ENCODE assay signal across 21 cellular contexts in genomic region chr22:36911887-36912661, GRCh38. TPM values are rescaled to one million over a fixed set of nuclear protein-coding genes. Genes with fewer than 3 reads are reported as not detected.
DNase-seq lines count a peak whose midpoint lies in the region; ATAC-seq, FAIRE-seq and TF ChIP-seq lines count a peak whose summit lies in the region.
"Had no signal": no experiment of that assay in that cellular context is flagged by ENCODE, and none has a peak within 500 bp of the region (broad histone marks: within the 10 kb centered on the region; RNA-seq: fewer than 3 reads in every experiment).

No MANE protein-coding gene starts in this region.

- FAIRE-seq in GM12891 (lab: Jason Lieb, UNC): no peak
- FAIRE-seq: A204.1, TTC549 had no signal

- H3K36me3 ChIP-seq in HUES48 (ENCODE audit: control insufficient read depth, insufficient read depth, low read length) (no peaks in the 10 kb centered on the region), neuronal stem cell (replicated peaks in 1 of 2; ENCODE audit: control insufficient read depth in 2 of 2, insufficient read depth in 2 of 2, low read length in 2 of 2) (no peaks in the 10 kb centered on the region)
- H3K36me3 ChIP-seq: thyroid gland had no signal

- no peak for TF ChIP-seq CTCF in AG04449 (IDR thresholded peaks at IDR 0.05; ENCODE audit: insufficient read depth, low read length, missing control alignments)
- TF ChIP-seq CTCF in fibroblast of pulmonary artery (IDR thresholded peaks at IDR 0.05; ENCODE audit: low read length, missing control alignments): no peak

- POLR2A ChIA-PET in AG04449 (lab: Yijun Ruan, JAX): no interaction called here

- H3K9ac ChIP-seq in HUES48 (ENCODE audit: low read depth, low read length) (no peak overlapping the region), neuronal stem cell (ENCODE audit: low read depth, low read length, poor library complexity) (no peak overlapping the region)

- ATAC-seq in GM21717 (IDR thresholded peaks at IDR 0.05; ENCODE audit: unreplicated experiment) (no peak), GM18520 (IDR thresholded peaks at IDR 0.05; ENCODE audit: unreplicated experiment) (no peak)
- ATAC-seq: activated T-cell treated with anti-CD3 and anti-CD28 coated beads, Interleukin-2, amount 50 U/mL, for 72 hours; Panc1 had no signal

- no peak overlapping the region for H3K4me2 ChIP-seq in neuronal stem cell (ENCODE audit: insufficient read depth, low read length, poor library complexity, severe bottlenecking)
- H3K4me2 ChIP-seq: hepatocyte had no signal

- CTCF ChIA-PET in AG04449 (lab: Yijun Ruan, JAX): no interaction called here

- H4K91ac ChIP-seq in neuronal stem cell (ENCODE audit: low read depth, low read length, poor library complexity): no peak overlapping the region

- no peak for TF ChIP-seq POLR2A in GM12891 (IDR thresholded peaks at IDR 0.05; ENCODE audit: low read depth, low read length)

- H2BK5ac ChIP-seq in neuronal stem cell (ENCODE audit: low read length): no peak overlapping the region

- H3K27me3 ChIP-seq in HUES48 (ENCODE audit: control insufficient read depth, insufficient read depth, low read length) (peaks cover 68% of the 10 kb centered on the region), neuronal stem cell (ENCODE audit: control insufficient read depth in 3 of 3, insufficient read depth in 3 of 3, low read depth in 1 of 3, low read length in 3 of 3) (peaks cover 0 to 36% (median 0%) of the 10 kb centered on the region in 3 experiments)
- H3K27me3 ChIP-seq: thyroid gland had no signal

- H2AK5ac ChIP-seq in neuronal stem cell (ENCODE audit: low read depth, low read length): no peak overlapping the region

- no peak overlapping the region for H2BK12ac ChIP-seq in neuronal stem cell (ENCODE audit: low read length)

- H3K27ac ChIP-seq in HUES48 (ENCODE audit: low read depth, low read length) (peak overlapping the region; percentile 74), neuronal stem cell (replicated peaks; ENCODE audit: low read length) (no peak overlapping the region)
- H3K27ac ChIP-seq: hepatocyte, thyroid gland had no signal

- no peak overlapping the region for H4K8ac ChIP-seq in neuronal stem cell (ENCODE audit: low read depth, low read length)

- no peak overlapping the region for H3K4ac ChIP-seq in neuronal stem cell (ENCODE audit: low read length)

- no peaks in the 10 kb centered on the region for H3K79me1 ChIP-seq in neuronal stem cell (ENCODE audit: low read depth, low read length)

- H3K18ac ChIP-seq in neuronal stem cell (ENCODE audit: low read length): no peak overlapping the region

- no peak overlapping the region for H3K14ac ChIP-seq in neuronal stem cell (ENCODE audit: low read length)

- H2BK15ac ChIP-seq in neuronal stem cell (ENCODE audit: low read length): no peak overlapping the region

- intact Hi-C loops in cardiac septum (cut with DNase I): no loop called here

- H3K9me3 ChIP-seq in HUES48 (ENCODE audit: control insufficient read depth, insufficient read depth, low read length) (no peaks in the 10 kb centered on the region), neuronal stem cell (replicated peaks in 1 of 2; ENCODE audit: control insufficient read depth in 2 of 2, insufficient read depth in 1 of 2, low read depth in 1 of 2, low read length in 2 of 2) (no peaks in the 10 kb centered on the region)
- H3K9me3 ChIP-seq: thyroid gland had no signal

- no peak overlapping the region for H3K23ac ChIP-seq in neuronal stem cell (ENCODE audit: low read depth, low read length, poor library complexity)

- H3K4me1 ChIP-seq in HUES48 (ENCODE audit: control insufficient read depth, insufficient read depth, low read length) (peaks cover 16% of the 10 kb centered on the region), neuronal stem cell (ENCODE audit: control insufficient read depth in 2 of 2, insufficient read depth in 1 of 2, low read depth in 1 of 2, low read length in 2 of 2) (no peaks in the 10 kb centered on the region)
- H3K4me1 ChIP-seq: thyroid gland had no signal

- H3K4me3 ChIP-seq in AG04449 (ENCODE audit: low read depth, low read length) (no peak overlapping the region), HUES48 (ENCODE audit: low read depth, low read length) (peak overlapping the region; percentile 1), fibroblast of pulmonary artery (replicated peaks; ENCODE audit: low read depth, low read length) (no peak overlapping the region), neuronal stem cell (ENCODE audit: low read length in 2 of 2) (no peak overlapping the region)
- H3K4me3 ChIP-seq: hepatocyte, thyroid gland had no signal

- peak overlapping the region; percentile 36 for H2AFZ ChIP-seq in neuronal stem cell (ENCODE audit: low read length)
- H2AFZ ChIP-seq: hepatocyte had no signal

- no peak overlapping the region for H2BK120ac ChIP-seq in neuronal stem cell (ENCODE audit: low read depth, low read length)

- DNase-seq in AG04449 (ENCODE audit: low read depth, low spot score): peak; percentile 17
- peak; percentile 10 for DNase-seq in fibroblast of pulmonary artery (ENCODE audit: low read depth)
- DNase-seq in neuronal stem cell (ENCODE audit: low spot score): no peak
- no peak for DNase-seq in GM12891 (ENCODE audit: insufficient read length, low spot score)
- DNase-seq in cardiac septum (ENCODE audit: low spot score): no peak
- DNase-seq: activated CD4-positive, alpha-beta T cell treated with anti-CD3 and anti-CD28 coated beads, Interleukin-2, amount 50 U/mL, for 48 hours; activated naive CD8-positive, alpha-beta T cell treated with anti-CD3 and anti-CD28 coated beads for 36 hours; activated T-cell treated with anti-CD3 and anti-CD28 coated beads, Interleukin-2, amount 50 U/mL, for 72 hours; CD4-positive, CD25-positive, alpha-beta regulatory T cell; effector memory CD4-positive, alpha-beta T cell; naive B cell; NCI-H748 treated with DMSO at 0.1 percent for 48 hours; stimulated activated CD4-positive, alpha-beta T cell treated with anti-CD3 and anti-CD28 coated beads, Interleukin-2, amount 100 ng/mL, for 48 hours; thyroid gland had no signal

- WGBS in neuronal stem cell (ENCODE audit: extremely low coverage in 2 of 2, insufficient read length in 2 of 2, insufficient replicate concordance in 1 of 2), 2 donors: no CpG with 5 or more reads among the region's 13 CpGs

TF ChIP-seq in GM12891, 5 proteins besides CTCF, POLR2A, EP300 and RAD21:
- no peak for TF ChIP-seq POLR2AphosphoS5 (IDR thresholded peaks at IDR 0.05; ENCODE audit: low read depth, low read length)
- TF ChIP-seq POU2F2 (IDR thresholded peaks at IDR 0.05; ENCODE audit: low read depth, low read length): no peak

RNA-seq across cellular contexts. Expression of gene CSF2RB, which starts 1.4 kb away (rescaled TPM):
- polyA plus RNA-seq in neuronal stem cell (2013, experiment 1 of 2): 0.01 TPM
- 0.01 TPM for polyA plus RNA-seq in neuronal stem cell (2013, experiment 2 of 2)
- polyA plus RNA-seq in GM12891 (2012; ENCODE audit: low read depth, missing spikeins): 5.5 TPM
- total RNA-seq in cardiac septum: 4.9 TPM
- polyA plus RNA-seq: hepatocyte had no signal

RNA-seq across cellular contexts. Expression of gene NCF4, which starts 51.3 kb away (rescaled TPM):
- not detected for polyA plus RNA-seq in neuronal stem cell (2013, experiment 1 of 2)
- not detected for polyA plus RNA-seq in neuronal stem cell (2013, experiment 2 of 2)
- 13.9 TPM for polyA plus RNA-seq in GM12891 (2012; ENCODE audit: low read depth, missing spikeins)
- 6.1 TPM for total RNA-seq in cardiac septum

Comparison
In these comparisons a context has a peak if more than half of its experiments do, and no peak if none do; other contexts are left out.
1. DNase-seq: peak in AG04449 (single experiment) and fibroblast of pulmonary artery (single experiment); none in neuronal stem cell (single experiment), GM12891 (single experiment) and cardiac septum (single experiment).